In the genomic region with DNA sequence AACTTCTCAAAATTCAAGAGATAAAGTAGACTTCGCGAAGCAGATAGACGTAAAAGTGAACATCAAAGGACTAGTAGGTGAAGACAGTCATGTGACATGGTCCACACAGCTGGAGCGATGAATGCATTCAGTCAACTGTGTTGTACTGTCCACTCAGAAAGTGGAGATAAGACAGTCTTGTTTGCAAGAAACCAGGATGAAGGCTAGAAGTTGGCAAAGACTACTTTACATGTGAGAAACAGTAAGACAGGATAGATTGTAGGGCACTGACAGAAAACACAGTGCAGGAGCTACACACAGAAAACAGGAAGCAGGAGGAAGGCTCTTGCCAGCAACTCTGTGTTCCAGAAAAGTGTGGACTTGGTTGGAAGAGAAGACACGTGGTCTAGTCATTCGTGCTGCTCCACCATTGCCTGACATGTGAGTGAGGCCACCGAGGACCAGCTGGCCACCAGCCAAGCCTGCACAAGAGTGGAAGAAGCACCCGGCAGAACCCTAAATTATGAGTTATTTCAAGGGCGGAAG, we compare ENCODE assay signal across 13 cellular contexts.
DNase-seq lines count a peak whose midpoint lies in the region; ATAC-seq and TF ChIP-seq lines count a peak whose summit lies in the region.
"Had no signal": no experiment of that assay in that cellular context is flagged by ENCODE, and none has a peak within 500 bp of the region (broad histone marks: within the 10 kb centered on the region; RNA-seq: fewer than 3 reads in every experiment).

No MANE protein-coding gene starts in this region.

- H3K9me3 ChIP-seq in RWPE2 (ENCODE audit: severe bottlenecking) (no peaks in the 10 kb centered on the region), skeletal muscle satellite cell (replicated peaks; ENCODE audit: low read length) (no peaks in the 10 kb centered on the region), gastrocnemius medialis (no peaks in the 10 kb centered on the region)
- H3K9me3 ChIP-seq: SJSA1, thoracic aorta had no signal

- H3K27ac ChIP-seq in RWPE2 (ENCODE audit: poor library complexity, severe bottlenecking) (peak overlapping the region; percentile 54), gastrocnemius medialis (no peak overlapping the region)
- H3K27ac ChIP-seq: thoracic aorta, VCaP had no signal

- H3K4me3 ChIP-seq in RWPE2 (ENCODE audit: severe bottlenecking): no peak overlapping the region
- H3K4me3 ChIP-seq in skeletal muscle satellite cell (ENCODE audit: low read length): no peak overlapping the region
- H3K4me3 ChIP-seq in gastrocnemius medialis: no peak overlapping the region
- H3K4me3 ChIP-seq: SJSA1, thoracic aorta had no signal

- intact Hi-C loops in gastrocnemius medialis (cut with DNase I; ENCODE audit: low total_unique reads): no loop called here

- peak overlapping the region; percentile 45 for H3K4me2 ChIP-seq in skeletal muscle satellite cell (ENCODE audit: low read length)

- peaks cover 60% of the 10 kb centered on the region for H3K36me3 ChIP-seq in RWPE2 (ENCODE audit: low read depth)
- H3K36me3 ChIP-seq in skeletal muscle satellite cell (ENCODE audit: insufficient read depth, low read length): peaks cover 22% of the 10 kb centered on the region
- H3K36me3 ChIP-seq in gastrocnemius medialis: no peaks in the 10 kb centered on the region
- H3K36me3 ChIP-seq: thoracic aorta had no signal

- in situ Hi-C loops in KBM-7 (cut with MboI; ENCODE audit: low pct_unique_long_range_greater_than_20kb, low sequenced_read_pairs) (no loop called here), gastrocnemius medialis (cut with MboI; ENCODE audit: low sequenced_read_pairs in 4 of 4) (no loop called here)

- TF ChIP-seq POLR2A in gastrocnemius medialis (IDR thresholded peaks at IDR 0.05): no peak

- ATAC-seq in RWPE2 (ENCODE audit: low read depth) (peak; percentile 35), gastrocnemius medialis (no peak), HG02981 (IDR thresholded peaks at IDR 0.05; ENCODE audit: unreplicated experiment) (no peak)

- H3K9ac ChIP-seq in skeletal muscle satellite cell (ENCODE audit: low read depth, low read length): no peak overlapping the region

- H3K4me1 ChIP-seq in RWPE2 (ENCODE audit: insufficient read depth, poor library complexity, severe bottlenecking): peaks cover 14% of the 10 kb centered on the region
- peaks cover 16% of the 10 kb centered on the region for H3K4me1 ChIP-seq in skeletal muscle satellite cell (ENCODE audit: control insufficient read depth, insufficient read depth, low read length)
- no peaks in the 10 kb centered on the region for H3K4me1 ChIP-seq in gastrocnemius medialis

- DNase-seq in KBM-7 (peak; percentile 33), RWPE2 (ENCODE audit: low spot score) (no peak), glomerular visceral epithelial cell (ENCODE audit: extremely low spot score) (peak; percentile 26), gastrocnemius medialis (no peak), SHP77 treated with DMSO at 0.1 percent for 48 hours (lab: John Stamatoyannopoulos, UW) (no peak)
- DNase-seq: activated CD8-positive, alpha-beta memory T cell treated with anti-CD3 and anti-CD28 coated beads, Interleukin-2, amount 50 U/mL, for 48 hours; DMS 273 treated with DMSO at 0.1 percent for 48 hours; NCI-H2171 had no signal

- no peak for TF ChIP-seq CTCF in RWPE2 (IDR thresholded peaks at IDR 0.05; ENCODE audit: poor library complexity, severe bottlenecking)
- TF ChIP-seq CTCF in gastrocnemius medialis (IDR thresholded peaks at IDR 0.05 in 4 of 5, conservative IDR thresholded peaks at IDR 0.05 in 1 of 5): no peak

- H3K27me3 ChIP-seq in RWPE2 (ENCODE audit: insufficient read depth, poor library complexity, severe bottlenecking) (no peaks in the 10 kb centered on the region), skeletal muscle satellite cell (ENCODE audit: control insufficient read depth, insufficient read depth, low read length) (no peaks in the 10 kb centered on the region), gastrocnemius medialis (no peaks in the 10 kb centered on the region)
- H3K27me3 ChIP-seq: SJSA1 had no signal

Comparison
In these comparisons a context has a peak if more than half of its experiments do, and no peak if none do; other contexts are left out.
1. DNase-seq: peak in KBM-7 (single experiment) and glomerular visceral epithelial cell (single experiment); none in RWPE2 (single experiment), gastrocnemius medialis (0 of 2) and SHP77 treated with DMSO at 0.1 percent for 48 hours (single experiment).